ENCODE assay signal across 1 cellular context in the genomic region with DNA sequence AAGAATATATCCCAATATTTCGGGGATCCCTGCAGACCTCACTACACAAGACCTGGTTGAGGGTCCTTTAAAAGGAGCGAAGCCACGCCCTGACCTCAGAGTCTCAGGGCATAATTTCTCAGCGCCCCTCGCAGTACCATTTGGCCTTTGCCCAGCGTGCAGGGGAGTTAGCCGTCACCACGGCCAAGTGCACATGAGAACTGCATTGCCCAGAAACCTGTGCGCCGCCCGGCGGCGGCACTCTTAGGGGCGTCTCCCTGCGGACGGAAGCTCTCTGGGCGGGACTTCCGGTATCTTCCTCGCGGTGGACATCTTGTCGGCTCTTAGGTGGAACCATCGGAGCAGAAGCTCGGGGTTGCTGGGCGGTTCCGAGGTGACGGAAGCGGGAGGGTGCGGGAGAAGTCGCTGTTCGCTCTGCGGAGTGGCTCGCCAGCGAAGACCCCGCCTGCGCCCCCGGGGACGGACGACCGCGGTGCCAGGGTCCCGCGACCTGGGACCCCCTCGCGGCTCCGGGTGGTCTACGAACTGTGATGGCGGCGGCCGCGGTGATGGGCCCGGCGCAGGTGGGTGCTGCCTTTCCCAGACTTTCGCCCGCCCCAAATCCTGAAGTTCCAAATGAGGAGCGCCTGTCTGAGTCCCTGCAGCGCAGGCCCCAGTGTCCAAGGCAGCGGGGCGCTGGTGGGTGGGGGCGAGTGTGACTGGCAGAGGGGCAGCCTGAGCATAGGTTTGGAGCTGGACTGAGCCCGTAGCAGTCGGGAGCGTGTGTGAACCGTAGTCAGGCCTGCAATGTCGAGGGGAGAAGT.
TF ChIP-seq lines count a peak whose summit lies in the region.

A gene (plus strand): TSS at position 302 of the 803 bp plus-strand sequence. CDS start 5,227 bp downstream, outside the sequence.

TF ChIP-seq in Ishikawa, 13 proteins besides CTCF, POLR2A, EP300 and RAD21 (continued from another document):
- TF ChIP-seq, protein P1, sequence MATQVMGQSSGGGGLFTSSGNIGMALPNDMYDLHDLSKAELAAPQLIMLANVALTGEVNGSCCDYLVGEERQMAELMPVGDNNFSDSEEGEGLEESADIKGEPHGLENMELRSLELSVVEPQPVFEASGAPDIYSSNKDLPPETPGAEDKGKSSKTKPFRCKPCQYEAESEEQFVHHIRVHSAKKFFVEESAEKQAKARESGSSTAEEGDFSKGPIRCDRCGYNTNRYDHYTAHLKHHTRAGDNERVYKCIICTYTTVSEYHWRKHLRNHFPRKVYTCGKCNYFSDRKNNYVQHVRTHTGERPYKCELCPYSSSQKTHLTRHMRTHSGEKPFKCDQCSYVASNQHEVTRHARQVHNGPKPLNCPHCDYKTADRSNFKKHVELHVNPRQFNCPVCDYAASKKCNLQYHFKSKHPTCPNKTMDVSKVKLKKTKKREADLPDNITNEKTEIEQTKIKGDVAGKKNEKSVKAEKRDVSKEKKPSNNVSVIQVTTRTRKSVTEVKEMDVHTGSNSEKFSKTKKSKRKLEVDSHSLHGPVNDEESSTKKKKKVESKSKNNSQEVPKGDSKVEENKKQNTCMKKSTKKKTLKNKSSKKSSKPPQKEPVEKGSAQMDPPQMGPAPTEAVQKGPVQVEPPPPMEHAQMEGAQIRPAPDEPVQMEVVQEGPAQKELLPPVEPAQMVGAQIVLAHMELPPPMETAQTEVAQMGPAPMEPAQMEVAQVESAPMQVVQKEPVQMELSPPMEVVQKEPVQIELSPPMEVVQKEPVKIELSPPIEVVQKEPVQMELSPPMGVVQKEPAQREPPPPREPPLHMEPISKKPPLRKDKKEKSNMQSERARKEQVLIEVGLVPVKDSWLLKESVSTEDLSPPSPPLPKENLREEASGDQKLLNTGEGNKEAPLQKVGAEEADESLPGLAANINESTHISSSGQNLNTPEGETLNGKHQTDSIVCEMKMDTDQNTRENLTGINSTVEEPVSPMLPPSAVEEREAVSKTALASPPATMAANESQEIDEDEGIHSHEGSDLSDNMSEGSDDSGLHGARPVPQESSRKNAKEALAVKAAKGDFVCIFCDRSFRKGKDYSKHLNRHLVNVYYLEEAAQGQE (IDR thresholded peaks at IDR 0.05; ENCODE audit: low read depth): no peak
- peak; percentile 68 for TF ChIP-seq TAF1 (IDR thresholded peaks at IDR 0.05; ENCODE audit: low read depth)
